In genomic region chr6:123039431-123039830, GRCh38 we compare ENCODE assay signal across 28 cellular contexts. TPM values are rescaled to one million over a fixed set of nuclear protein-coding genes. Genes with fewer than 3 reads are reported as not detected.
"Had no signal": no experiment of that assay in that cellular context is flagged by ENCODE, and none has a peak within 500 bp of the region (broad histone marks: within the 10 kb centered on the region; RNA-seq: fewer than 3 reads in every experiment).

No MANE protein-coding gene starts in this region.

- H3K4me3 ChIP-seq: coronary artery, dorsolateral prefrontal cortex, esophagus squamous epithelium, gastrocnemius medialis, heart right ventricle, left lung, lower lobe of right lung had no signal

- ATAC-seq: esophagus mucosa; gastrocnemius medialis; heart right ventricle; left cardiac atrium; left lung; left ventricle myocardium superior; lower lobe of right lung; naive thymus-derived CD4-positive, alpha-beta T cell; natural killer cell had no signal

- H3K4me3 Mint-ChIP-seq: naive thymus-derived CD4-positive, alpha-beta T cell; natural killer cell had no signal

- H3K27me3 Mint-ChIP-seq: naive thymus-derived CD4-positive, alpha-beta T cell had no signal

- H3K27ac Mint-ChIP-seq: naive thymus-derived CD4-positive, alpha-beta T cell; natural killer cell had no signal

- H3K27me3 ChIP-seq: dorsolateral prefrontal cortex, esophagus squamous epithelium, gastrocnemius medialis, heart right ventricle, left lung had no signal

- H3K9me3 ChIP-seq: esophagus squamous epithelium, gastrocnemius medialis, heart right ventricle, left lung, lower lobe of right lung had no signal

- H3K27ac ChIP-seq: coronary artery, dorsolateral prefrontal cortex, epithelial cell of prostate, esophagus squamous epithelium, gastrocnemius medialis, heart right ventricle, left lung, lower lobe of right lung had no signal

- FAIRE-seq: endometrium, islet of Langerhans, keratinocyte had no signal

- DNase-seq: dermis blood vessel endothelial cell; dorsolateral prefrontal cortex; effector CD4-positive, alpha-beta T cell; effector memory CD4-positive, alpha-beta T cell; erythroblast; esophagus squamous epithelium; foreskin fibroblast; foreskin melanocyte; gastrocnemius medialis; glutamatergic neuron; head of caudate nucleus; heart right ventricle; hippocampal formation; left cardiac atrium; left lung; left ventricle myocardium superior; lower lobe of right lung; mesenchymal stem cell; midbrain; naive thymus-derived CD4-positive, alpha-beta T cell; natural killer cell had no signal

- H3K4me1 ChIP-seq: esophagus squamous epithelium, gastrocnemius medialis, heart right ventricle, left lung, lower lobe of right lung had no signal

- H3K4me1 Mint-ChIP-seq: naive thymus-derived CD4-positive, alpha-beta T cell; natural killer cell had no signal

- H3K36me3 ChIP-seq: esophagus squamous epithelium, gastrocnemius medialis, heart right ventricle, left lung, lower lobe of right lung had no signal

- H3K36me3 Mint-ChIP-seq: naive thymus-derived CD4-positive, alpha-beta T cell; natural killer cell had no signal

RNA-seq across cellular contexts. Expression of gene CLVS2, which starts 43.4 kb away (rescaled TPM):
- total RNA-seq: dermis blood vessel endothelial cell; esophagus mucosa; left lung; lung microvascular endothelial cell; naive thymus-derived CD4-positive, alpha-beta T cell; natural killer cell had no signal
- polyA plus RNA-seq: keratinocyte; naive thymus-derived CD4-positive, alpha-beta T cell had no signal
